In genomic region chr4:159674241-159674640, GRCh38 we compare ENCODE assay signal across 35 cellular contexts.
"Had no signal": no experiment of that assay in that cellular context is flagged by ENCODE, and none has a peak within 500 bp of the region (broad histone marks: within the 10 kb centered on the region; RNA-seq: fewer than 3 reads in every experiment).

No MANE protein-coding gene starts in this region.

- H3K9me3 ChIP-seq: MG63 had no signal

- H3K4me3 ChIP-seq: MG63 had no signal

- H3K36me3 ChIP-seq: MG63 had no signal

- DNase-seq: Karpas-422, Kasumi-1, MG63, MM.1S, MV-4-11, NCI-H1048, NCI-H1092, NCI-H1092 treated with DMSO at 0.1 percent for 48 hours, NCI-H1105, NCI-H1105 treated with DMSO at 0.1 percent for 48 hours, NCI-H1417, NCI-H1417 treated with DMSO at 0.1 percent for 48 hours, NCI-H1436, NCI-H1436 treated with DMSO at 0.1 percent for 48 hours, NCI-H146, NCI-H1694, NCI-H1694 treated with DMSO at 0.1 percent for 48 hours, NCI-H187, NCI-H187 treated with DMSO at 0.1 percent for 48 hours, NCI-H1930, NCI-H2029, NCI-H2029 treated with DMSO at 0.1 percent for 48 hours, NCI-H2081, NCI-H2081 treated with DMSO at 0.1 percent for 48 hours, NCI-H2107, NCI-H2171, NCI-H2171 treated with DMSO at 0.1 percent for 48 hours, NCI-H2227 treated with DMSO at 0.1 percent for 48 hours, NCI-H226, NCI-H345, NCI-H446, NCI-H446 treated with DMSO at 0.1 percent for 48 hours, NCI-H510A, NCI-H510A treated with DMSO at 0.1 percent for 48 hours, NCI-H524 had no signal
